Comparison of ENCODE assay signal across 20 cellular contexts in the genomic region with DNA sequence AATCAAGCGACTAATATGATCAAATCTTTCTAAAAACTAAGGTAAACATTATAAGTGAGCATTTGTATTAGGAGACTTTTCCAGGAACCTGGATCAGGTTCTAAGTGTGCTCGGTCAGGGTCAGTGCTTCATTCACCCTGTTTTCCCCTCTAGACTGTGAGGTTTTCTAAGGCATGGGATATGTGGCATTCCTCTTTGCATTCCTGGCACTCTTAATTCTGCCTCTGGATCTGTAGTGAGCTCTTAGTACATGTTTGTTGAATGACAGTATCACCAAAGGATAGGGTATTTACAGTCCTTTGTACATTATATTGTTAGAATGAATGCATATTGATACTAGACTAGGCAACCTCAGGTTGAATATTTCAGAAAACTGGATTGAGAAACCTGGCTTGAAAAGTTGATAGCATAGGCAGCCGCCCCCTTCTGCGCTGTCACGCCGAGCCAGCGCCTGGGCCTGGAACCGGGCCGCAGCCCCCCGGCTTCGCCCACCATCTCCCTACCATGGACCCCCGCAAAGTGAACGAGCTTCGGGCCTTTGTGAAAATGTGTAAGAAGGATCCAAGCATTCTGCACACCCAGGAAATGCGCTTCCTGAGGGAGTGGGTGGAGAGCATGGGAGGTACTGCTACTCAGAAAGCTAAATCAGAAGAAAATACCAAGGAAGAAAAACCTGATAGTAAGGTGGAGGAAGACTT.
"Had no signal": no experiment of that assay in that cellular context is flagged by ENCODE, and none has a peak within 500 bp of the region (broad histone marks: within the 10 kb centered on the region; RNA-seq: fewer than 3 reads in every experiment).

No MANE protein-coding gene starts in this region.

- H3K79me2 ChIP-seq: parathyroid adenoma had no signal

- H2AFZ ChIP-seq: parathyroid adenoma had no signal

- H3K4me1 Mint-ChIP-seq: central memory CD8-positive, alpha-beta T cell; T-cell had no signal

- H3K4me3 ChIP-seq: coronary artery, gastroesophageal sphincter, heart left ventricle, left lung, mucosa of descending colon, sigmoid colon, tibial artery, uterus had no signal

- H3K4me1 ChIP-seq: left lung, parathyroid adenoma, sigmoid colon, tibial artery, uterus had no signal

- H3K27ac ChIP-seq: coronary artery, gastroesophageal sphincter, heart left ventricle, left lung, parathyroid adenoma, sigmoid colon, tibial artery, uterus had no signal

- DNase-seq: activated CD4-positive, alpha-beta T cell treated with anti-CD3 and anti-CD28 coated beads for 48 hours; activated CD4-positive, CD25-positive, alpha-beta regulatory T cell; activated CD8-positive, alpha-beta T cell treated with anti-CD3 and anti-CD28 coated beads for 36 hours; activated naive CD4-positive, alpha-beta T cell treated with anti-CD3 and anti-CD28 coated beads for 36 hours; activated T-cell treated with anti-CD3 and anti-CD28 coated beads, Interleukin-2, amount 50 U/mL, for 24 hours; heart left ventricle; left lung; mucosa of descending colon; naive thymus-derived CD4-positive, alpha-beta T cell; sigmoid colon; stimulated activated CD8-positive, alpha-beta memory T cell treated with anti-CD3 and anti-CD28 coated beads, Interleukin-4, amount 100 ng/mL, for 48 hours; stimulated activated naive CD4-positive, alpha-beta T cell treated with Interleukin-2 at 50 U/mL for 16 hours; T-cell; tibial artery; uterus had no signal

- H3K9me3 ChIP-seq: gastroesophageal sphincter, heart left ventricle, left lung, mucosa of descending colon, sigmoid colon, tibial artery, uterus had no signal

- H3K27me3 ChIP-seq: gastroesophageal sphincter, heart left ventricle, left lung, sigmoid colon, tibial artery, uterus had no signal

- H3K27me3 Mint-ChIP-seq: central memory CD8-positive, alpha-beta T cell; T-cell had no signal

- H3K9me3 Mint-ChIP-seq: activated CD8-positive, alpha-beta T cell treated with anti-CD3 and anti-CD28 coated beads for 36 hours; activated naive CD4-positive, alpha-beta T cell treated with anti-CD3 and anti-CD28 coated beads for 36 hours; activated T-cell treated with anti-CD3 and anti-CD28 coated beads, Interleukin-2, amount 50 U/mL, for 24 hours; activated T-helper 2 cell treated with anti-CD3 and anti-CD28 coated beads, Interferon-gamma antibody, Interleukin-2, Interleukin-4, amounts not matched to agents 10 μg/mL and 5 μg/mL and 100 μg/mL, durations not matched to agents 14 hours and 24 hours and 36 hours; central memory CD8-positive, alpha-beta T cell; naive thymus-derived CD4-positive, alpha-beta T cell; T-cell had no signal

- H3K36me3 ChIP-seq: gastroesophageal sphincter, heart left ventricle, left lung, sigmoid colon, tibial artery, uterus had no signal

- H3K36me3 Mint-ChIP-seq: naive thymus-derived CD4-positive, alpha-beta T cell; T-cell had no signal

- H3K4me3 Mint-ChIP-seq: activated CD8-positive, alpha-beta T cell treated with anti-CD3 and anti-CD28 coated beads for 36 hours; activated naive CD4-positive, alpha-beta T cell treated with anti-CD3 and anti-CD28 coated beads for 36 hours; activated T-cell treated with anti-CD3 and anti-CD28 coated beads, Interleukin-2, amount 50 U/mL, for 24 hours; central memory CD8-positive, alpha-beta T cell; naive thymus-derived CD4-positive, alpha-beta T cell; T-cell had no signal

- H3K27ac Mint-ChIP-seq: activated CD8-positive, alpha-beta T cell treated with anti-CD3 and anti-CD28 coated beads for 36 hours; activated naive CD4-positive, alpha-beta T cell treated with anti-CD3 and anti-CD28 coated beads for 36 hours; activated T-cell treated with anti-CD3 and anti-CD28 coated beads, Interleukin-2, amount 50 U/mL, for 24 hours; activated T-helper 2 cell treated with anti-CD3 and anti-CD28 coated beads, Interferon-gamma antibody, Interleukin-2, Interleukin-4, amounts not matched to agents 10 μg/mL and 5 μg/mL and 100 μg/mL, durations not matched to agents 14 hours and 24 hours and 36 hours; naive thymus-derived CD4-positive, alpha-beta T cell; T-cell had no signal

- ATAC-seq: activated CD8-positive, alpha-beta T cell treated with anti-CD3 and anti-CD28 coated beads for 36 hours; gastroesophageal sphincter; heart left ventricle; left lung; mucosa of descending colon; naive thymus-derived CD4-positive, alpha-beta T cell; T-cell had no signal
